8 cellular contexts compared by ENCODE assay signal in genomic region chr3:12556243-12556722, GRCh38. TPM values are rescaled to one million over a fixed set of nuclear protein-coding genes. Genes with fewer than 3 reads are reported as not detected.
DNase-seq lines count a peak whose midpoint lies in the region; ATAC-seq and TF ChIP-seq lines count a peak whose summit lies in the region.

No MANE protein-coding gene starts in this region.

- H3K27ac ChIP-seq in SJCRH30: peak overlapping the region; percentile 34; the same call in 1 of the 2 replicates
- peak overlapping the region; percentile 93 to 98 (median 96) for H3K27ac ChIP-seq in esophagus muscularis mucosa (replicated peaks in 1 of 4)
- H3K27ac ChIP-seq in ovary: peak overlapping the region; percentile 4 to 88

- H3K4me3 ChIP-seq in SJCRH30: peak overlapping the region; percentile 88
- peak overlapping the region; percentile 76 to 92 (median 89) for H3K4me3 ChIP-seq in esophagus muscularis mucosa
- peak overlapping the region; percentile 95 for H3K4me3 ChIP-seq in ovary

- TF ChIP-seq CTCF in GM20000 (IDR thresholded peaks at IDR 0.05; ENCODE audit: extremely low read depth, missing control alignments) (no peak), esophagus muscularis mucosa (IDR thresholded peaks at IDR 0.05) (no peak), ovary (IDR thresholded peaks at IDR 0.05) (no peak)

- H3K36me3 ChIP-seq in SJCRH30 (no peaks in the 10 kb centered on the region), esophagus muscularis mucosa (no peaks in the 10 kb centered on the region), ovary (no peaks in the 10 kb centered on the region)

- TF ChIP-seq POLR2A in esophagus muscularis mucosa (IDR thresholded peaks at IDR 0.05; ENCODE audit: low read depth) (no peak), ovary (IDR thresholded peaks at IDR 0.05) (no peak)

- 3% methylated on average over 14 of the region's 14 CpGs for WGBS in esophagus muscularis mucosa
- WGBS in ovary, 3 donors: 2 to 4% (median 4%) methylated on average over 14 of the region's 14 CpGs

- TF ChIP-seq EP300 in esophagus muscularis mucosa (IDR thresholded peaks at IDR 0.05) (no peak), ovary (IDR thresholded peaks at IDR 0.05) (no peak)

- intact Hi-C loops in esophagus muscularis mucosa (cut with DNase I): loop anchor here (2.0 to 10.0 kb wide), 3 partner anchors 71 to 421 kb away; partner anchors contain the start of gene TSEN2
- intact Hi-C loops in ovary (cut with DNase I): loop anchor here in 1 of 4 donors (5.0 kb wide), 1 partner anchor 106 kb away; the partner anchor contains the start of gene RAF1

- H3K4me1 ChIP-seq in SJCRH30: peaks cover 15% of the 10 kb centered on the region
- peaks cover 45 to 55% (median 53%) of the 10 kb centered on the region in 4 donors for H3K4me1 ChIP-seq in esophagus muscularis mucosa
- H3K4me1 ChIP-seq in ovary (ENCODE audit: insufficient read depth): peaks cover 7% of the 10 kb centered on the region

- DNase-seq in GM20000 (ENCODE audit: low spot score): peak; percentile 22
- DNase-seq in SJCRH30: no peak
- no peak for DNase-seq in esophagus muscularis mucosa (ENCODE audit: extremely low spot score)
- no peak for DNase-seq in ovary
- no peak for DNase-seq in mesenteric fat pad (ENCODE audit: low spot score)

- H3K27me3 ChIP-seq in SJCRH30 (no peaks in the 10 kb centered on the region), esophagus muscularis mucosa (peaks cover 0 to 35% (median 8%) of the 10 kb centered on the region in 4 donors), ovary (no peaks in the 10 kb centered on the region)

- H3K9me3 ChIP-seq in SJCRH30 (replicated peaks): no peaks in the 10 kb centered on the region
- no peaks in the 10 kb centered on the region for H3K9me3 ChIP-seq in esophagus muscularis mucosa
- H3K9me3 ChIP-seq in ovary: no peaks in the 10 kb centered on the region

- ATAC-seq in HG03097 (IDR thresholded peaks at IDR 0.05; ENCODE audit: low FRiP score, unreplicated experiment) (no peak), HG02798 (IDR thresholded peaks at IDR 0.05; ENCODE audit: poor library complexity, unreplicated experiment) (no peak), HG02588 (IDR thresholded peaks at IDR 0.05; ENCODE audit: unreplicated experiment) (no peak)

RNA-seq across cellular contexts. Expression of gene MKRN2, which starts 0.6 kb away (rescaled TPM):
- total RNA-seq in SJCRH30 (2014; rRNA removed; shearing (Covaris generic)): 34.0 and 38.9 TPM in 2 replicates
- 10 to 100 TPM; 29.5 to 55.1 (median 38.0) TPM for total RNA-seq in esophagus muscularis mucosa
- total RNA-seq in ovary: 10 to 100 TPM; 23.8 to 42.3 (median 28.8) TPM
- 10 to 100 TPM; 24.2 to 31.6 TPM for polyA plus RNA-seq in ovary
- 26.6 TPM for total RNA-seq in mesenteric fat pad

RNA-seq across cellular contexts. Expression of gene MKRN2OS, which starts 11.0 kb away (rescaled TPM):
- total RNA-seq in SJCRH30 (2014; rRNA removed; shearing (Covaris generic)): not detected in 2 replicates
- total RNA-seq in esophagus muscularis mucosa (not detected), ovary (1 to 10 TPM in 1 of 7 donors, under 1 TPM in 1, not detected in 5; 0.27 to 1.1 TPM), mesenteric fat pad (not detected)
- polyA plus RNA-seq in ovary: not detected

Comparison
In these comparisons a context has a peak if more than half of its experiments do, and no peak if none do; other contexts are left out.
1. H3K27ac ChIP-seq: peak in every context shown above with its lines; median percentile 96 in esophagus muscularis mucosa; 46 in ovary; 34 in SJCRH30.